Comparison of ENCODE assay signal across 14 cellular contexts in genomic region chr11:62567018-62567633, GRCh38. TPM values are rescaled to one million over a fixed set of nuclear protein-coding genes. Genes with fewer than 3 reads are reported as not detected.
DNase-seq lines count a peak whose midpoint lies in the region; ATAC-seq and FAIRE-seq lines count a peak whose summit lies in the region.
"Had no signal": no experiment of that assay in that cellular context is flagged by ENCODE, and none has a peak within 500 bp of the region (broad histone marks: within the 10 kb centered on the region; RNA-seq: fewer than 3 reads in every experiment).

No MANE protein-coding gene starts in this region.

- no peaks in the 10 kb centered on the region for H3K9me3 Mint-ChIP-seq in T-cell

- H3K36me3 Mint-ChIP-seq in T-cell = peaks cover 53% of the 10 kb centered on the region

- CTCF ChIA-PET in T-cell (lab: Charles Lee) = interaction anchor here in 1 of 2 donors (0.6 kb wide), 2 partner anchors 145 to 314 kb away, joined by 3 to 5 read pairs; no protein-coding TSS in a partner anchor

- no peak for FAIRE-seq in urothelium cell line (lab: Jason Lieb, UNC)
- FAIRE-seq: frontal cortex, islet of Langerhans had no signal

- H3K27ac Mint-ChIP-seq in T-cell = peak overlapping the region; percentile 71 to 82

- peak overlapping the region; percentile 8 for H3K27ac ChIP-seq in epithelial cell of prostate

- DNase-seq in left ventricle myocardium superior (peak; percentile 8), Right ventricle myocardium superior (no peak), T-cell (no peak), epithelial cell of prostate (ENCODE audit: low read depth, low spot score) (no peak), urothelium cell line (ENCODE audit: low spot score) (no peak), glomerular visceral epithelial cell (ENCODE audit: extremely low spot score) (no peak), NCI-H446 treated with DMSO at 0.1 percent for 48 hours (lab: John Stamatoyannopoulos, UW) (no peak)
- DNase-seq: activated CD8-positive, alpha-beta memory T cell treated with anti-CD3 and anti-CD28 coated beads for 24 hours; effector CD4-positive, alpha-beta T cell; NCI-H187; stimulated activated CD4-positive, alpha-beta T cell treated with anti-CD3 and anti-CD28 coated beads, Interleukin-2, amount 100 ng/mL, for 24 hours had no signal

- H3K4me3 Mint-ChIP-seq in T-cell = no peak overlapping the region

- no peak for ATAC-seq in left ventricle myocardium superior
- no peak for ATAC-seq in Right ventricle myocardium superior (ENCODE audit: poor library complexity)
- ATAC-seq in T-cell (replicated peaks in 1 of 4) = peak in 1 of 4 experiments; percentile 35
- ATAC-seq in GM18502 (IDR thresholded peaks at IDR 0.05; ENCODE audit: poor library complexity, unreplicated experiment) = no peak

- peaks cover 37 to 45% (median 45%) of the 10 kb centered on the region in 3 donors for H3K4me1 Mint-ChIP-seq in T-cell

- POLR2A ChIA-PET in T-cell (lab: Charles Lee) = interaction anchor here (0.5 to 0.8 kb wide), 3 partner anchors 13 to 160 kb away, joined by 3 to 4 read pairs (median 4); partner anchors contain the start of gene HNRNPUL2 (in 1 of the 2)

- H3K27me3 Mint-ChIP-seq in T-cell = no peaks in the 10 kb centered on the region

- intact Hi-C loops in left ventricle myocardium superior (cut with micrococcal nuclease) (no loop called here), Right ventricle myocardium superior (cut with DNase I) (no loop called here)

RNA-seq across cellular contexts. Expression of gene EEF1G, which starts 6.6 kb away (rescaled TPM):
- total RNA-seq in left ventricle myocardium superior (804 TPM), Right ventricle myocardium superior (794 TPM), T-cell (1,000 to 10,000 TPM; 1,908 to 2,187 (median 2,119) TPM)

RNA-seq across cellular contexts. Expression of gene AHNAK, which starts 20.5 kb away (rescaled TPM):
- 354 TPM for total RNA-seq in left ventricle myocardium superior
- 318 TPM for total RNA-seq in Right ventricle myocardium superior
- 100 to 1,000 TPM; 267 to 636 (median 395) TPM for total RNA-seq in T-cell

RNA-seq across cellular contexts. Expression of gene TUT1, which starts 24.2 kb away (rescaled TPM):
- total RNA-seq in left ventricle myocardium superior (12.3 TPM), Right ventricle myocardium superior (14.7 TPM), T-cell (10 to 100 TPM; 35.2 to 56.0 (median 42.9) TPM)

RNA-seq across cellular contexts. Expression of gene MTA2, which starts 34.5 kb away (rescaled TPM):
- total RNA-seq in left ventricle myocardium superior (33.1 TPM), Right ventricle myocardium superior (28.2 TPM), T-cell (100 to 1,000 TPM; 151 to 185 (median 184) TPM)

RNA-seq across cellular contexts. Expression of gene EML3, which starts 45.4 kb away (rescaled TPM):
- total RNA-seq in left ventricle myocardium superior = 12.9 TPM
- total RNA-seq in Right ventricle myocardium superior = 13.1 TPM
- total RNA-seq in T-cell = 100 to 1,000 TPM; 160 to 372 (median 328) TPM
